9 cellular contexts compared by ENCODE assay signal in the genomic region with DNA sequence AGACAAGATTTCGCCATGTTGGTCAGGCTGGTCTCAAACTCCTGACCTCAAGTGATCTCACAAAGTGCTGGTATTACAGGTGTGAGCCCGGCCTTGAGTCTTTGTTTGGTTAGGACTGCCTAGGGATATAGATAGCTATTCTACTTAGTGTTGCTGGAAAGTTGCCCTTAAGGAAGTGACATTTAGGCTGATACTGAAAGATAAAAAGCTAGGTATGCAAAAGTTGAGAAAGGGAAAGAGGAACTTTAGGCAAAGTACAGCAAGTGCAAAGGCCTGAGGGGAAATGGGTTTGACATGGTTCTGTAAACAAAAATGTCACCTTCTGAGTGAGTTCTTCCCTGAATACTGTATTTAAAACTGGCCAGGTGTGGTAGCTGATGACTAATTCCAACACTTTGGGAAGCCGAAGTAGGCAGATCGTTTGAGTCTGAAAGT.
DNase-seq lines count a peak whose midpoint lies in the region; ATAC-seq and TF ChIP-seq lines count a peak whose summit lies in the region.
"Had no signal": no experiment of that assay in that cellular context is flagged by ENCODE, and none has a peak within 500 bp of the region (broad histone marks: within the 10 kb centered on the region; RNA-seq: fewer than 3 reads in every experiment).

No MANE protein-coding gene starts in this region.

- intact Hi-C loops in activated CD4-positive, alpha-beta T cell treated with anti-CD3 and anti-CD28 coated beads for 36 hours (cut with DNase I, micrococcal nuclease) = no loop called here
- intact Hi-C loops in spleen (cut with DNase I; ENCODE audit: low total_unique reads) = no loop called here
- intact Hi-C loops in prostate gland (cut with DNase I) = no loop called here

- no peak for DNase-seq in activated CD4-positive, alpha-beta T cell treated with anti-CD3 and anti-CD28 coated beads for 36 hours
- no peak for DNase-seq in activated CD4-positive, alpha-beta T cell treated with anti-CD3 and anti-CD28 coated beads, Interleukin-2, amount 50 U/mL, for 4 hours
- DNase-seq in activated CD8-positive, alpha-beta T cell treated with anti-CD3 and anti-CD28 coated beads, Interleukin-2, amount 10 ng/mL, durations not matched to agents 7 days and 5 days = no peak
- DNase-seq in spleen (no peak), ACHN (no peak), DMS53 treated with DMSO at 0.1 percent for 48 hours (lab: John Stamatoyannopoulos, UW; ENCODE audit: unreplicated experiment) (no peak), prostate gland (ENCODE audit: low spot score) (no peak)

- TF ChIP-seq POLR2A in spleen (IDR thresholded peaks at IDR 0.05) = no peak
- TF ChIP-seq POLR2A in prostate gland (IDR thresholded peaks at IDR 0.05) = no peak

- POLR2A ChIA-PET in activated CD4-positive, alpha-beta T cell treated with anti-CD3 and anti-CD28 coated beads for 36 hours (lab: Charles Lee) = interaction anchor here (0.6 kb wide), 1 partner anchor 94 kb away, joined by 3 read pairs; no protein-coding TSS in a partner anchor
- POLR2A ChIA-PET in activated CD8-positive, alpha-beta T cell treated with anti-CD3 and anti-CD28 coated beads, Interleukin-2, amount 10 ng/mL, durations not matched to agents 7 days and 5 days (lab: Charles Lee) = no interaction called here

- H3K4me3 Mint-ChIP-seq in activated CD4-positive, alpha-beta T cell treated with anti-CD3 and anti-CD28 coated beads for 36 hours = no peak overlapping the region
- H3K4me3 Mint-ChIP-seq in activated CD8-positive, alpha-beta T cell treated with anti-CD3 and anti-CD28 coated beads, Interleukin-2, amount 10 ng/mL, durations not matched to agents 7 days and 5 days = no peak overlapping the region

- peaks cover 14% of the 10 kb centered on the region for H3K36me3 Mint-ChIP-seq in activated CD4-positive, alpha-beta T cell treated with anti-CD3 and anti-CD28 coated beads for 36 hours (ENCODE audit: low read depth)
- H3K36me3 Mint-ChIP-seq in activated CD8-positive, alpha-beta T cell treated with anti-CD3 and anti-CD28 coated beads, Interleukin-2, amount 10 ng/mL, durations not matched to agents 7 days and 5 days (ENCODE audit: low read depth) = peaks cover 20% of the 10 kb centered on the region

- peaks cover 0 to 11% (median 0%) of the 10 kb centered on the region in 6 donors for H3K36me3 ChIP-seq in spleen
- no peaks in the 10 kb centered on the region for H3K36me3 ChIP-seq in prostate gland

- no peak for ATAC-seq in activated CD4-positive, alpha-beta T cell treated with anti-CD3 and anti-CD28 coated beads for 36 hours
- ATAC-seq in HG03108 (IDR thresholded peaks at IDR 0.05; ENCODE audit: unreplicated experiment) = peak; percentile 46
- no peak for ATAC-seq in activated CD8-positive, alpha-beta T cell treated with anti-CD3 and anti-CD28 coated beads, Interleukin-2, amount 10 ng/mL, durations not matched to agents 7 days and 5 days

- no peak for TF ChIP-seq CTCF in spleen (IDR thresholded peaks at IDR 0.05 in 8 of 11, conservative IDR thresholded peaks at IDR 0.05 in 3 of 11)
- no peak for TF ChIP-seq CTCF in prostate gland (IDR thresholded peaks at IDR 0.05)

- in situ Hi-C loops in ACHN (cut with HindIII; ENCODE audit: low pct_ligation_motif_present, low pct_unique_long_range_greater_than_20kb, low sequenced_read_pairs) = no loop called here

- H3K4me3 ChIP-seq in spleen (no peak overlapping the region), prostate gland (no peak overlapping the region)
- H3K4me3 ChIP-seq: skin epidermis had no signal

- peaks cover 63% of the 10 kb centered on the region for H3K4me1 Mint-ChIP-seq in activated CD4-positive, alpha-beta T cell treated with anti-CD3 and anti-CD28 coated beads for 36 hours
- H3K4me1 Mint-ChIP-seq in activated CD8-positive, alpha-beta T cell treated with anti-CD3 and anti-CD28 coated beads, Interleukin-2, amount 10 ng/mL, durations not matched to agents 7 days and 5 days (ENCODE audit: low read depth) = peaks cover 42% of the 10 kb centered on the region

- CTCF ChIA-PET in activated CD4-positive, alpha-beta T cell treated with anti-CD3 and anti-CD28 coated beads for 36 hours (lab: Charles Lee) = interaction anchor here (0.8 kb wide), 1 partner anchor 18 kb away, joined by 3 read pairs; no protein-coding TSS in a partner anchor
- CTCF ChIA-PET in activated CD8-positive, alpha-beta T cell treated with anti-CD3 and anti-CD28 coated beads, Interleukin-2, amount 10 ng/mL, durations not matched to agents 7 days and 5 days (lab: Charles Lee) = interaction anchor here (0.8 to 1.0 kb wide), 2 partner anchors 81 to 144 kb away, joined by 3 to 4 read pairs; no protein-coding TSS in a partner anchor

- H3K27me3 ChIP-seq in spleen (replicated peaks in 1 of 7) (no peaks in the 10 kb centered on the region), prostate gland (replicated peaks; ENCODE audit: insufficient read depth) (no peaks in the 10 kb centered on the region)

- peaks cover 3% of the 10 kb centered on the region for H3K9me3 Mint-ChIP-seq in activated CD4-positive, alpha-beta T cell treated with anti-CD3 and anti-CD28 coated beads for 36 hours (ENCODE audit: low read depth)
- H3K9me3 Mint-ChIP-seq in activated CD8-positive, alpha-beta T cell treated with anti-CD3 and anti-CD28 coated beads, Interleukin-2, amount 10 ng/mL, durations not matched to agents 7 days and 5 days (ENCODE audit: insufficient read depth) = no peaks in the 10 kb centered on the region

- 22 to 41% (median 29%) methylated on average over 4 of the region's 4 CpGs for WGBS in spleen, 5 donors
- 54% methylated on average over 4 of the region's 4 CpGs for WGBS in prostate gland

- H3K27ac ChIP-seq in spleen (peak overlapping the region; percentile 1 to 84 (median 60)), prostate gland (no peak overlapping the region)

- H3K27me3 Mint-ChIP-seq in activated CD4-positive, alpha-beta T cell treated with anti-CD3 and anti-CD28 coated beads for 36 hours = no peaks in the 10 kb centered on the region
- no peaks in the 10 kb centered on the region for H3K27me3 Mint-ChIP-seq in activated CD8-positive, alpha-beta T cell treated with anti-CD3 and anti-CD28 coated beads, Interleukin-2, amount 10 ng/mL, durations not matched to agents 7 days and 5 days (ENCODE audit: low read depth)

- peak overlapping the region; percentile 84 for H3K27ac Mint-ChIP-seq in activated CD4-positive, alpha-beta T cell treated with anti-CD3 and anti-CD28 coated beads for 36 hours
- peak overlapping the region; percentile 57 for H3K27ac Mint-ChIP-seq in activated CD8-positive, alpha-beta T cell treated with anti-CD3 and anti-CD28 coated beads, Interleukin-2, amount 10 ng/mL, durations not matched to agents 7 days and 5 days

- H3K9me3 ChIP-seq in spleen (no peaks in the 10 kb centered on the region), prostate gland (no peaks in the 10 kb centered on the region)

- H3K4me1 ChIP-seq in spleen (peaks cover 25 to 91% (median 57%) of the 10 kb centered on the region in 6 donors), prostate gland (replicated peaks) (peaks cover 6% of the 10 kb centered on the region)

Comparison
In these comparisons a context has a peak if more than half of its experiments do, and no peak if none do; other contexts are left out.
1. H3K27ac ChIP-seq: peak in spleen (8 of 8); none in prostate gland (0 of 2).